Comparison of ENCODE assay signal across 8 cellular contexts in the genomic region with DNA sequence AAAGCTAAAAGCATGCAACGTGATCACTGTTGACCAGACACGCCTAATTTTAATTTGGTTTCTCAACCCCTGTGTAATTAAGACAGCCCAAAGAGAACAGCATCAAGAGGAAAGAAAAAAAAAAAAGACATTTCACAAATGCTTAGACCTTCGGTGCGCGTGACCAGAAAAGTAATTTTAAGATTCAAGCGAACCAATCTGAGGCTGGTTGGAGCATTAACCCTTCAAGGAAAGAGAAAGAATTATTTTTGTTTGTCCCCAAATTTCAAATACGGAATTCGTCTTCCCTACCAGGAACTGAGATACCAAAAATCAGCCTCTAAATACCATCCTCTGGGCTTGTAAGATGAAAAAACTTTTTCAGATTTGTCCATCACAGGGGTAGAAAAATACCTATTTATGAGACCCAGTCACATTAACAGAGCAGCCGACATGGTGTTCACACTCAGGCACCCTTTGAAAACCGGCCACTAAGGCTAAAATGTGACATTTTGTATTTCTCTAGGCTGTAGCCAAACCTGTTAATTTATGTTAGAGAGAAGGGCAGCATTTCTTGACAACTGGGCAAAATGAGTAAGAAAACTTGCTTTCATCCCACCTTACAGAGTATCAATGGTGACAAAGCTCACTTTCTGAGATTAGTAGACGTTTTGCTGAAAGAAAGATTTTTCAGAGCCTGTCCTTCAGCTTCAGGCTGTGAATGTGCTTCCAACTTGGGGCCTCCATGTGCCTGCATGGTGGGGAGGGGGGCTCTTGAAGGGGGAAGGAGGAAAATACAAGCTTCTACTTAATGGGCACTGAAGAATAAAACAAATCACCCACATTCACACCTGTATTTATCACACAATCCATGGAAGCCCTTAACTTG.
DNase-seq lines count a peak whose midpoint lies in the region; ATAC-seq and TF ChIP-seq lines count a peak whose summit lies in the region.

No MANE protein-coding gene starts in this region.

- H3K4me1 ChIP-seq in DOHH2 (ENCODE audit: control insufficient read depth, low read length), result peaks cover 66% of the 10 kb centered on the region
- peaks cover 20% of the 10 kb centered on the region for H3K4me1 ChIP-seq in MM.1S (ENCODE audit: low read length)
- H3K4me1 ChIP-seq in colonic mucosa, result peaks cover 12% of the 10 kb centered on the region

- no peak overlapping the region for H2AFZ ChIP-seq in MM.1S (ENCODE audit: low read length)

- no peaks in the 10 kb centered on the region for H3K9me3 Mint-ChIP-seq in osteocyte (ENCODE audit: unreplicated experiment)

- no peaks in the 10 kb centered on the region for H3K9me3 ChIP-seq in DOHH2 (ENCODE audit: control insufficient read depth, insufficient read depth, low read length)
- H3K9me3 ChIP-seq in MM.1S (replicated peaks; ENCODE audit: insufficient read depth, low read length), result no peaks in the 10 kb centered on the region
- no peaks in the 10 kb centered on the region for H3K9me3 ChIP-seq in colonic mucosa

- peaks cover 39% of the 10 kb centered on the region for H3K36me3 ChIP-seq in DOHH2 (ENCODE audit: control insufficient read depth, low read length)
- no peaks in the 10 kb centered on the region for H3K36me3 ChIP-seq in MM.1S (replicated peaks; ENCODE audit: insufficient read depth, low read length)
- no peaks in the 10 kb centered on the region for H3K36me3 ChIP-seq in colonic mucosa

- H3K4me3 ChIP-seq in DOHH2 (ENCODE audit: low read length) (peak overlapping the region; percentile 77), MM.1S (ENCODE audit: low read length) (peak overlapping the region; percentile 62), colonic mucosa (peak overlapping the region; percentile 39)

- H3K27me3 Mint-ChIP-seq in osteocyte (ENCODE audit: unreplicated experiment), result no peaks in the 10 kb centered on the region

- peak overlapping the region; percentile 89 for H3K27ac ChIP-seq in DOHH2 (ENCODE audit: low read depth, low read length)
- H3K27ac ChIP-seq in MM.1S (ENCODE audit: low read length), result peak overlapping the region; percentile 76
- peak overlapping the region; percentile 95 for H3K27ac ChIP-seq in colonic mucosa

- no peak for ATAC-seq in GM21825 (IDR thresholded peaks at IDR 0.05; ENCODE audit: unreplicated experiment)
- ATAC-seq in HG03280 (IDR thresholded peaks at IDR 0.05; ENCODE audit: unreplicated experiment), result no peak
- ATAC-seq in HG03095 (IDR thresholded peaks at IDR 0.05; ENCODE audit: unreplicated experiment), result no peak

- H3K36me3 Mint-ChIP-seq in osteocyte (ENCODE audit: unreplicated experiment), result no peaks in the 10 kb centered on the region

- H4K20me1 ChIP-seq in DOHH2 (ENCODE audit: control insufficient read depth, insufficient read depth, low read depth, low read length) (0 out of 2 replicates have a peak, but pooled peaks cover 3% of the 10 kb centered on the region), MM.1S (ENCODE audit: insufficient read depth, low read length) (peaks cover 45% of the 10 kb centered on the region)

- H3K79me2 ChIP-seq in DOHH2 (ENCODE audit: control insufficient read depth, low read length), result peaks cover 63% of the 10 kb centered on the region
- H3K79me2 ChIP-seq in MM.1S (ENCODE audit: low read length), result peaks cover 84% of the 10 kb centered on the region

- intact Hi-C loops in colonic mucosa (cut with DNase I), result no loop called here

- DNase-seq in MM.1S (peak; percentile 13), colonic mucosa (no peak), osteocyte (ENCODE audit: extremely low spot score, unreplicated experiment) (no peak), NCI-H774 (lab: John Stamatoyannopoulos, UW) (no peak)

- peak overlapping the region; percentile 97 for H3K27ac Mint-ChIP-seq in osteocyte (ENCODE audit: unreplicated experiment)

- H3K4me3 Mint-ChIP-seq in osteocyte (ENCODE audit: unreplicated experiment), result peak overlapping the region; percentile 77

- H3K9me2 ChIP-seq in DOHH2 (replicated peaks; ENCODE audit: control insufficient read depth, low read length), result no peaks in the 10 kb centered on the region
- no peaks in the 10 kb centered on the region for H3K9me2 ChIP-seq in MM.1S (replicated peaks; ENCODE audit: insufficient read depth, low read length)

- H3K27me3 ChIP-seq in DOHH2 (ENCODE audit: control insufficient read depth, low read length) (no peaks in the 10 kb centered on the region), MM.1S (replicated peaks; ENCODE audit: insufficient read depth, low read length) (no peaks in the 10 kb centered on the region), colonic mucosa (no peaks in the 10 kb centered on the region)

- TF ChIP-seq CTCF in DOHH2 (IDR thresholded peaks at IDR 0.05; ENCODE audit: low read depth, low read length, poor library complexity, severe bottlenecking) (no peak), MM.1S (IDR thresholded peaks at IDR 0.05; ENCODE audit: low read length) (no peak), colonic mucosa (IDR thresholded peaks at IDR 0.05) (no peak), osteocyte (IDR thresholded peaks at IDR 0.05) (no peak)

- peaks cover 87% of the 10 kb centered on the region for H3K4me1 Mint-ChIP-seq in osteocyte (ENCODE audit: unreplicated experiment)

- H3K4me2 ChIP-seq in DOHH2 (ENCODE audit: low read length) (peak overlapping the region; percentile 97), MM.1S (ENCODE audit: low read depth, low read length) (peak overlapping the region; percentile 76)

- H3F3A ChIP-seq in DOHH2 (ENCODE audit: control insufficient read depth, insufficient read depth) (peaks cover 25% of the 10 kb centered on the region), MM.1S (ENCODE audit: insufficient read depth, low read length) (peaks cover 29% of the 10 kb centered on the region)

- H3K9ac ChIP-seq in MM.1S (ENCODE audit: low read length), result peak overlapping the region; percentile 39
- peak overlapping the region in 1 of 2 donors; percentile 99 for H3K9ac ChIP-seq in colonic mucosa (ENCODE audit: low read depth in 2 of 2, low read length in 2 of 2)
